Comparison of ENCODE assay signal across 17 cellular contexts in the genomic region with DNA sequence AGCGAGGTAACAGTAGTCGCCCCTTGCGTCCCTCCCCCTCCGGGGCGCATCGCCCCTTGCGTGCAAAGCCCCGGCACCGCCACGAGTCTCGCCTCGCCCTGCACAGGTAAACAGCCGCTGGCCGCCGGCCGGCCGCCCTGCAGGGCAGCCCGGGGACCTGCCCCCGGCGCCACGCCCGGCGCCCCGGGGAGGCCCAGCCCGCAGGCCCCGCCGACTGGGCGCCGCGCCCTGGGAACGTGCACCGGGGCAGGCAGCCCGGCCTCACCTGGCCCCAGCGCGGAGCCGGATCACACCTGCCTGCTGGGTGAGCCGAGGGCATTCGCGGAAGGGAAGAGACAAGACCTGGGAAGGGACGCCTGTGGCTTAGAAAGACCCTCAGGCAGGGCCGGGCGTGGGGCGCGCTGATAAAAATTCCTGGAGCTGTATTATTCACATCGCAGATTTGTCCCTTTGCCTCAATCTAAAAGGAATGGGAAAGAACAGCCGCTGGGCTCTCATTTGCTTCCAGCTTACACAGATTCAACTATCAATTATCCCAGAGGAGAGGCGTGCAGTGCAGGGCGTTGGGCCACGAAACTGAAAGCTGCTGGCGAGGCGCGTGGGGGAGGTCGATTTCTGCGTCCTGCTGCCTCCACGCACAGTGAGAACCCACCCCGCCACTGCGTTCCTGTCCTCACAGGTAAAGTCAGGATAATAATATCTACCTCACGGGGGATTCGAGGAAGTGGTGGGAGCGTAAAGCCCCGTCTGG.
DNase-seq lines count a peak whose midpoint lies in the region; ATAC-seq and TF ChIP-seq lines count a peak whose summit lies in the region.
"Had no signal": no experiment of that assay in that cellular context is flagged by ENCODE, and none has a peak within 500 bp of the region (broad histone marks: within the 10 kb centered on the region; RNA-seq: fewer than 3 reads in every experiment).

No MANE protein-coding gene starts in this region.

- H3K9me3 Mint-ChIP-seq in type B pancreatic cell (peaks cover 8% of the 10 kb centered on the region), endodermal cell (no peaks in the 10 kb centered on the region)
- H3K9me3 Mint-ChIP-seq: nephron progenitor cell had no signal

- H3K9me3 ChIP-seq in endodermal cell (ENCODE audit: control insufficient read depth, low read length) = no peaks in the 10 kb centered on the region
- H3K9me3 ChIP-seq: A549, ascending aorta had no signal

- H3K4me3 Mint-ChIP-seq in type B pancreatic cell = no peak overlapping the region
- H3K4me3 Mint-ChIP-seq in endodermal cell = no peak overlapping the region
- H3K4me3 Mint-ChIP-seq: nephron progenitor cell had no signal

- no peak overlapping the region for H3K4me3 ChIP-seq in endodermal cell (ENCODE audit: low read length)
- H3K4me3 ChIP-seq: A549, ascending aorta had no signal

- H3K27me3 Mint-ChIP-seq in type B pancreatic cell (no peaks in the 10 kb centered on the region), endodermal cell (ENCODE audit: insufficient read depth) (peaks cover 6% of the 10 kb centered on the region)

- DNase-seq in NCI-H1417 (lab: John Stamatoyannopoulos, UW) (peak; percentile 49 to 80 (median 71)), NCI-H1417 treated with DMSO at 0.1 percent for 48 hours (lab: John Stamatoyannopoulos, UW) (no peak), NCI-H774 (lab: John Stamatoyannopoulos, UW) (peak; percentile 64), left kidney (ENCODE audit: low read depth, low spot score) (peak; percentile 43), type B pancreatic cell (ENCODE audit: extremely low spot score, unreplicated experiment) (no peak), HK-2 (ENCODE audit: unreplicated experiment) (no peak), endodermal cell (no peak)
- DNase-seq: activated CD4-positive, alpha-beta T cell treated with anti-CD3 and anti-CD28 coated beads, Interleukin-2, amount 50 U/mL, for 4 hours; foreskin fibroblast; NCI-H446 treated with DMSO at 0.1 percent for 48 hours; nephron progenitor cell; T1000 had no signal

- H3K27ac Mint-ChIP-seq in type B pancreatic cell = peak overlapping the region; percentile 18
- H3K27ac Mint-ChIP-seq in endodermal cell = no peak overlapping the region

- WGBS in endodermal cell (ENCODE audit: insufficient coverage in 1 of 2, insufficient read length in 1 of 2), 2 experiments = 94 to 95% methylated on average over 31 to 61 of the region's 61 CpGs

- ATAC-seq in HG02938 (IDR thresholded peaks at IDR 0.05; ENCODE audit: unreplicated experiment) = no peak
- ATAC-seq: Right ventricle myocardium inferior had no signal

- TF ChIP-seq CTCF in type B pancreatic cell (conservative IDR thresholded peaks at IDR 0.05) = no peak
- TF ChIP-seq CTCF in endodermal cell (conservative IDR thresholded peaks at IDR 0.05) = no peak

- H3K4me1 Mint-ChIP-seq in type B pancreatic cell (ENCODE audit: unreplicated experiment) (no peaks in the 10 kb centered on the region), endodermal cell (no peaks in the 10 kb centered on the region)

- no peaks in the 10 kb centered on the region for H3K36me3 ChIP-seq in endodermal cell (ENCODE audit: control insufficient read depth, insufficient read depth, low read length)
- H3K36me3 ChIP-seq: ascending aorta had no signal

- H3K36me3 Mint-ChIP-seq in type B pancreatic cell (no peaks in the 10 kb centered on the region), endodermal cell (ENCODE audit: low read depth) (no peaks in the 10 kb centered on the region)

- H3K27me3 ChIP-seq in endodermal cell (ENCODE audit: control insufficient read depth, insufficient read depth, low read length, poor library complexity, severe bottlenecking) = no peaks in the 10 kb centered on the region
- H3K27me3 ChIP-seq: ascending aorta had no signal

- H3K4me1 ChIP-seq in endodermal cell (ENCODE audit: control insufficient read depth, insufficient read depth, low read length) = no peaks in the 10 kb centered on the region
- H3K4me1 ChIP-seq: A549, ascending aorta had no signal

- H3K27ac ChIP-seq in endodermal cell (ENCODE audit: low read depth, low read length) = no peak overlapping the region
- H3K27ac ChIP-seq: ascending aorta, skin epidermis had no signal

- no peak overlapping the region for H3K9ac ChIP-seq in endodermal cell (ENCODE audit: extremely low read depth, low read length, poor library complexity, severe bottlenecking)

Comparison
In these comparisons a context has a peak if more than half of its experiments do, and no peak if none do; other contexts are left out.
1. DNase-seq: peak in NCI-H1417 (3 of 3), NCI-H774 (single experiment) and left kidney (single experiment); none in NCI-H1417 treated with DMSO at 0.1 percent for 48 hours (single experiment), type B pancreatic cell (single experiment), HK-2 (single experiment) and endodermal cell (single experiment).